6 cellular contexts compared by ENCODE assay signal in the genomic region with DNA sequence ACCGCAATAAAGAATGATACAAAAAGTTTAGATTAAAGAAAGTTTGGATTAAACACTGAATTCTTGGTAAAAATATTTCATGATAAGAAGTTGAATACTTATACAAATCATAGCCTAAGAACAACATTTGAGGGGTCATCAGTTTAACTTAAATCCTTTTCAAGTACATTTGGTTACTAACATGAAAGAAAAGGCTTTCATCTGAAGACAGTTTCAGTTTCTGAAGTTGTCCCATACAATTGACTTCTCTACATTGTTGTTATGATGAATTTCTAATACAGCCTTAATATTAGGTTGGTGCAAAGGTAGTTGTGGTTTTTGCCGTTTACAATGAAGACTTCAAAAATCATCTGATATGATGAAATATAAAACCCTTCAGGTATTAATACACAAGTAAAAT.
"Had no signal": no experiment of that assay in that cellular context is flagged by ENCODE, and none has a peak within 500 bp of the region (broad histone marks: within the 10 kb centered on the region; RNA-seq: fewer than 3 reads in every experiment).

No MANE protein-coding gene starts in this region.

- DNase-seq: H9, HCEC 1CT, IMR-90, KG1 had no signal

- H3K4me3 Mint-ChIP-seq: GM23338, H9 had no signal

- H3K9me3 Mint-ChIP-seq: GM23338 had no signal

- ATAC-seq: GM23338, K562 had no signal

- H3K4me3 ChIP-seq: GM23338, K562 had no signal

- H3K27ac Mint-ChIP-seq: GM23338, H9 had no signal

- H3K4me2 ChIP-seq: GM23338 had no signal

- H2AFZ ChIP-seq: GM23338 had no signal
